Comparison of ENCODE assay signal across 23 cellular contexts in the genomic region with DNA sequence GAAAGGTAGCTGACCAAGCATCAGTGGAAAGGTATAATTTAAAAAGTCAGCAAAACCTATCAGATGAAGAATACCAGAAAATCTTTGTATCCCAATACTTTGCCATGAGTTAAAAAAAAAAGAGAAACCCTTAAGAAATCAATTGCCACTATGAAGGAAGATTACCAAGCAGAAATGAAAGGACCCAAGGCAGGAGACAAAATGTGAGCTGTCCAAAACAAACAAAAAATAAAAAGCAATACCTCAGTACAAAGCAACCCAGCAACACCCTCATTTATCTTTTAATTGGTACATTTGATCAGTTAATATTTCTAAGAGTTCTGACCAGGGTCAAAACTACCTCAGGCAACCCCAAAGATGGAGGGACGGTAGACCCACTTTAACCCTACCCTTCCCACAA.
DNase-seq lines count a peak whose midpoint lies in the region; ATAC-seq and TF ChIP-seq lines count a peak whose summit lies in the region.
"Had no signal": no experiment of that assay in that cellular context is flagged by ENCODE, and none has a peak within 500 bp of the region (broad histone marks: within the 10 kb centered on the region; RNA-seq: fewer than 3 reads in every experiment).

No MANE protein-coding gene starts in this region.

- no peaks in the 10 kb centered on the region for H3K36me3 ChIP-seq in RWPE2 (ENCODE audit: low read depth)
- H3K36me3 ChIP-seq in liver (ENCODE audit: control insufficient read depth in 4 of 4, insufficient read depth in 3 of 4, low read depth in 1 of 4, low read length in 3 of 4), result no peaks in the 10 kb centered on the region
- H3K36me3 ChIP-seq in hepatocyte (replicated peaks; ENCODE audit: insufficient read depth, low read depth), result no peaks in the 10 kb centered on the region
- no peaks in the 10 kb centered on the region for H3K36me3 ChIP-seq in brain microvascular endothelial cell (replicated peaks)
- H3K36me3 ChIP-seq: BLaER1 had no signal

- TF ChIP-seq RAD21 in liver (IDR thresholded peaks at IDR 0.05), result no peak

- WGBS in liver, result 77% methylated on average over 1 of the region's 1 CpG
- WGBS in hepatocyte (ENCODE audit: low lambda C conversion rate, missing lambda C conversion rate), result 74% methylated on average over 1 of the region's 1 CpG

- H3K27ac ChIP-seq in RWPE2 (ENCODE audit: poor library complexity, severe bottlenecking) (peak overlapping the region; percentile 72), dorsolateral prefrontal cortex (peak overlapping the region in 48 of 59 donors; percentile 3 to 82 (median 62)), liver (ENCODE audit: low read depth in 1 of 2, low read length in 2 of 2) (no peak overlapping the region), hepatocyte (no peak overlapping the region), brain microvascular endothelial cell (no peak overlapping the region)
- H3K27ac ChIP-seq: BLaER1, C4-2B had no signal

- H3K79me2 ChIP-seq in hepatocyte, result no peaks in the 10 kb centered on the region

- no peak overlapping the region for H2AFZ ChIP-seq in hepatocyte
- H2AFZ ChIP-seq: GM23338 had no signal

- H3K4me1 ChIP-seq in RWPE2 (ENCODE audit: insufficient read depth, poor library complexity, severe bottlenecking) (peaks cover 22% of the 10 kb centered on the region), liver (ENCODE audit: control insufficient read depth in 4 of 4, insufficient read depth in 4 of 4, low read length in 3 of 4) (no peaks in the 10 kb centered on the region), hepatocyte (ENCODE audit: insufficient read depth) (no peaks in the 10 kb centered on the region)
- H3K4me1 ChIP-seq: BLaER1, Caco-2 had no signal

- H3K4me3 ChIP-seq in RWPE2 (ENCODE audit: severe bottlenecking) (no peak overlapping the region), dorsolateral prefrontal cortex (no peak overlapping the region), liver (ENCODE audit: low read depth in 1 of 3, low read length in 3 of 3) (no peak overlapping the region), hepatocyte (no peak overlapping the region), brain microvascular endothelial cell (ENCODE audit: low read depth, low read length) (no peak overlapping the region)
- H3K4me3 ChIP-seq: BLaER1, GM12878, GM23338 had no signal

- ATAC-seq in RWPE2 (ENCODE audit: low read depth), result no peak
- ATAC-seq: CD8-positive, alpha-beta T cell; GM12878; GM23338; HCT116 had no signal

- H3K9ac ChIP-seq in liver (ENCODE audit: low read depth in 1 of 2, low read length in 2 of 2), result no peak overlapping the region
- H3K9ac ChIP-seq: BLaER1 had no signal

- no peaks in the 10 kb centered on the region for H3K36me3 Mint-ChIP-seq in Calu3 (ENCODE audit: insufficient read depth, unreplicated experiment)
- H3K36me3 Mint-ChIP-seq: CD4-positive, CD25-positive, alpha-beta regulatory T cell; CD8-positive, alpha-beta T cell had no signal

- H3K4me3 Mint-ChIP-seq in Calu3 (ENCODE audit: low read depth, unreplicated experiment), result no peak overlapping the region
- H3K4me3 Mint-ChIP-seq: B cell; CD4-positive, CD25-positive, alpha-beta regulatory T cell; CD8-positive, alpha-beta T cell; GM23338; H9; HFFc6 had no signal

- no peak overlapping the region for H3K4me2 ChIP-seq in hepatocyte
- H3K4me2 ChIP-seq: BLaER1, GM23338 had no signal

- H4K20me1 ChIP-seq in hepatocyte (ENCODE audit: insufficient read depth, poor library complexity, severe bottlenecking), result no peaks in the 10 kb centered on the region
- H4K20me1 ChIP-seq: BLaER1 had no signal

- TF ChIP-seq CTCF in Calu3 (IDR thresholded peaks at IDR 0.05; ENCODE audit: unreplicated experiment) (no peak), RWPE2 (IDR thresholded peaks at IDR 0.05; ENCODE audit: poor library complexity, severe bottlenecking) (no peak), dorsolateral prefrontal cortex (IDR thresholded peaks at IDR 0.05 in 54 of 56, conservative IDR thresholded peaks at IDR 0.05 in 2 of 56; ENCODE audit: low read depth in 1 of 56, partially characterized antibody in 56 of 56) (no peak), liver (IDR thresholded peaks at IDR 0.05; ENCODE audit: low read depth, low read length, missing input control) (no peak), hepatocyte (IDR thresholded peaks at IDR 0.05; ENCODE audit: poor library complexity) (no peak), brain microvascular endothelial cell (IDR thresholded peaks at IDR 0.05; ENCODE audit: low read depth, low read length, missing control alignments) (no peak)

- in situ Hi-C loops in brain microvascular endothelial cell (cut with HindIII; ENCODE audit: low pct_ligation_motif_present, low sequenced_read_pairs), result no loop called here

- H3K9me3 ChIP-seq in RWPE2 (ENCODE audit: severe bottlenecking) (no peaks in the 10 kb centered on the region), liver (ENCODE audit: control insufficient read depth in 4 of 4, low read length in 3 of 4) (no peaks in the 10 kb centered on the region), hepatocyte (ENCODE audit: low read depth) (no peaks in the 10 kb centered on the region)
- H3K9me3 ChIP-seq: BLaER1, Caco-2 had no signal

- no peaks in the 10 kb centered on the region for H3K9me2 ChIP-seq in hepatocyte (replicated peaks; ENCODE audit: insufficient read depth)

- intact Hi-C loops in Calu3 (cut with micrococcal nuclease; ENCODE audit: unreplicated experiment) (no loop called here), dorsolateral prefrontal cortex (cut with DNase I) (no loop called here)

- H3K4me1 Mint-ChIP-seq in Calu3 (ENCODE audit: low read depth, unreplicated experiment), result peaks cover 19% of the 10 kb centered on the region
- H3K4me1 Mint-ChIP-seq: B cell; CD4-positive, CD25-positive, alpha-beta regulatory T cell had no signal

- H3K27me3 ChIP-seq in RWPE2 (ENCODE audit: insufficient read depth, poor library complexity, severe bottlenecking) (no peaks in the 10 kb centered on the region), dorsolateral prefrontal cortex (peaks cover 0 to 2% (median 0%) of the 10 kb centered on the region in 45 donors), liver (ENCODE audit: control insufficient read depth in 4 of 4, insufficient read depth in 4 of 4, low read length in 3 of 4) (peaks cover 0 to 2% (median 0%) of the 10 kb centered on the region in 4 donors), hepatocyte (peaks cover 5% of the 10 kb centered on the region), brain microvascular endothelial cell (replicated peaks) (no peaks in the 10 kb centered on the region)
- H3K27me3 ChIP-seq: BLaER1 had no signal

- H3K27me3 Mint-ChIP-seq in Calu3 (ENCODE audit: unreplicated experiment), result no peaks in the 10 kb centered on the region

- no peaks in the 10 kb centered on the region for H3K9me3 Mint-ChIP-seq in Calu3 (ENCODE audit: low read depth, unreplicated experiment)
- H3K9me3 Mint-ChIP-seq: CD8-positive, alpha-beta T cell; GM23338; H9; HFFc6 had no signal

- DNase-seq in Calu3, result no peak
- DNase-seq in RWPE2 (ENCODE audit: low spot score), result no peak
- no peak for DNase-seq in dorsolateral prefrontal cortex
- no peak for DNase-seq in hepatocyte (ENCODE audit: low spot score)
- DNase-seq in brain microvascular endothelial cell, result no peak
- DNase-seq in NCI-H2171 treated with DMSO at 0.1 percent for 48 hours (lab: John Stamatoyannopoulos, UW), result no peak
- DNase-seq in NCI-H2227 treated with DMSO at 0.1 percent for 48 hours (lab: John Stamatoyannopoulos, UW), result no peak
- DNase-seq: Caco-2; CD4-positive, CD25-positive, alpha-beta regulatory T cell; CD8-positive, alpha-beta T cell; DMS 273 treated with DMSO at 0.1 percent for 48 hours; DMS79; EL; GDM1; H9; HFFc6 had no signal

- CTCF ChIA-PET in Calu3 (lab: Charles Lee), result interaction anchor here (2.0 kb wide), 1 partner anchor 9 kb away, joined by 6 read pairs; no protein-coding TSS in a partner anchor

- BruUV-seq in Calu3 (replicated peaks; lab: Mats Ljungman, UMichigan), result no TSS peak

- H3K27ac Mint-ChIP-seq in Calu3 (ENCODE audit: unreplicated experiment), result peak overlapping the region; percentile 17
- H3K27ac Mint-ChIP-seq: B cell; CD4-positive, CD25-positive, alpha-beta regulatory T cell; CD8-positive, alpha-beta T cell; GM23338; H9; HFFc6 had no signal

TF ChIP-seq in liver, 16 proteins besides CTCF, POLR2A, EP300 and RAD21 (continues in another document):
- no peak for TF ChIP-seq SP1 (IDR thresholded peaks at IDR 0.05)
- TF ChIP-seq, protein P1, sequence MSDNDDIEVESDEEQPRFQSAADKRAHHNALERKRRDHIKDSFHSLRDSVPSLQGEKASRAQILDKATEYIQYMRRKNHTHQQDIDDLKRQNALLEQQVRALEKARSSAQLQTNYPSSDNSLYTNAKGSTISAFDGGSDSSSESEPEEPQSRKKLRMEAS (IDR thresholded peaks at IDR 0.05), result no peak
- no peak for TF ChIP-seq RXRA (IDR thresholded peaks at IDR 0.05)
- no peak for TF ChIP-seq GABPA (IDR thresholded peaks at IDR 0.05 in 1 of 2, conservative IDR thresholded peaks at IDR 0.05 in 1 of 2)
- TF ChIP-seq, protein P2, sequence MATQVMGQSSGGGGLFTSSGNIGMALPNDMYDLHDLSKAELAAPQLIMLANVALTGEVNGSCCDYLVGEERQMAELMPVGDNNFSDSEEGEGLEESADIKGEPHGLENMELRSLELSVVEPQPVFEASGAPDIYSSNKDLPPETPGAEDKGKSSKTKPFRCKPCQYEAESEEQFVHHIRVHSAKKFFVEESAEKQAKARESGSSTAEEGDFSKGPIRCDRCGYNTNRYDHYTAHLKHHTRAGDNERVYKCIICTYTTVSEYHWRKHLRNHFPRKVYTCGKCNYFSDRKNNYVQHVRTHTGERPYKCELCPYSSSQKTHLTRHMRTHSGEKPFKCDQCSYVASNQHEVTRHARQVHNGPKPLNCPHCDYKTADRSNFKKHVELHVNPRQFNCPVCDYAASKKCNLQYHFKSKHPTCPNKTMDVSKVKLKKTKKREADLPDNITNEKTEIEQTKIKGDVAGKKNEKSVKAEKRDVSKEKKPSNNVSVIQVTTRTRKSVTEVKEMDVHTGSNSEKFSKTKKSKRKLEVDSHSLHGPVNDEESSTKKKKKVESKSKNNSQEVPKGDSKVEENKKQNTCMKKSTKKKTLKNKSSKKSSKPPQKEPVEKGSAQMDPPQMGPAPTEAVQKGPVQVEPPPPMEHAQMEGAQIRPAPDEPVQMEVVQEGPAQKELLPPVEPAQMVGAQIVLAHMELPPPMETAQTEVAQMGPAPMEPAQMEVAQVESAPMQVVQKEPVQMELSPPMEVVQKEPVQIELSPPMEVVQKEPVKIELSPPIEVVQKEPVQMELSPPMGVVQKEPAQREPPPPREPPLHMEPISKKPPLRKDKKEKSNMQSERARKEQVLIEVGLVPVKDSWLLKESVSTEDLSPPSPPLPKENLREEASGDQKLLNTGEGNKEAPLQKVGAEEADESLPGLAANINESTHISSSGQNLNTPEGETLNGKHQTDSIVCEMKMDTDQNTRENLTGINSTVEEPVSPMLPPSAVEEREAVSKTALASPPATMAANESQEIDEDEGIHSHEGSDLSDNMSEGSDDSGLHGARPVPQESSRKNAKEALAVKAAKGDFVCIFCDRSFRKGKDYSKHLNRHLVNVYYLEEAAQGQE (IDR thresholded peaks at IDR 0.05), result peak; percentile 96
- no peak for TF ChIP-seq TAF1 (conservative IDR thresholded peaks at IDR 0.05)
- no peak for TF ChIP-seq HNF4G (IDR thresholded peaks at IDR 0.05)

Comparison
In these comparisons a context has a peak if more than half of its experiments do, and no peak if none do; other contexts are left out.
1. H3K27ac ChIP-seq: peak in RWPE2 (single experiment) and dorsolateral prefrontal cortex (48 of 59); none in liver (0 of 2), hepatocyte (single experiment) and brain microvascular endothelial cell (single experiment).